In genomic region chr7:67843615-67844014, GRCh38 we compare ENCODE assay signal across 22 cellular contexts.
DNase-seq lines count a peak whose midpoint lies in the region; ATAC-seq and TF ChIP-seq lines count a peak whose summit lies in the region.
"Had no signal": no experiment of that assay in that cellular context is flagged by ENCODE, and none has a peak within 500 bp of the region (broad histone marks: within the 10 kb centered on the region; RNA-seq: fewer than 3 reads in every experiment).

No MANE protein-coding gene starts in this region.

- H3K79me1 ChIP-seq in mesendoderm (ENCODE audit: low read length), result no peaks in the 10 kb centered on the region

- H3K9ac ChIP-seq in mesendoderm (ENCODE audit: low read length), result no peak overlapping the region
- H3K9ac ChIP-seq: BLaER1 had no signal

- no peaks in the 10 kb centered on the region for H3K79me2 ChIP-seq in mesendoderm (ENCODE audit: control insufficient read depth, insufficient read depth, low read length)

- H4K5ac ChIP-seq in mesendoderm (ENCODE audit: low read length), result no peak overlapping the region

- H3K4me1 ChIP-seq in mesendoderm (ENCODE audit: control insufficient read depth, low read depth, low read length) (peaks cover 4% of the 10 kb centered on the region), spleen (no peaks in the 10 kb centered on the region)
- H3K4me1 ChIP-seq: BE2C, BLaER1 had no signal

- no peak overlapping the region for H3K23ac ChIP-seq in mesendoderm (ENCODE audit: low read length)

- H2BK15ac ChIP-seq in mesendoderm (replicated peaks; ENCODE audit: low read depth), result no peak overlapping the region

- no peak overlapping the region for H3K4me2 ChIP-seq in mesendoderm (ENCODE audit: low read length)
- H3K4me2 ChIP-seq: BLaER1 had no signal

- DNase-seq in OCI-M1 (lab: John Stamatoyannopoulos, UW) (peak; percentile 35), mesendoderm (peak; percentile 62), NOMO-1 treated with dmso at 0.1 percent for 144 hours (lab: John Stamatoyannopoulos, UW; ENCODE audit: unreplicated experiment) (no peak), HuH-7 (ENCODE audit: low spot score) (no peak), HCEC 1CT (no peak), spleen (no peak)
- DNase-seq: 8988T; ACHN; BE2C; CD4-positive, alpha-beta memory T cell; CD4-positive, CD25-positive, alpha-beta regulatory T cell; CD8-positive, alpha-beta memory T cell; DMS 273 treated with DMSO at 0.1 percent for 48 hours; DMS153; DMS53; DMS79; DND-41; EL; GDM1 had no signal

- H3K36me3 ChIP-seq in mesendoderm (ENCODE audit: control insufficient read depth, insufficient read depth, low read length), result no peaks in the 10 kb centered on the region
- no peaks in the 10 kb centered on the region for H3K36me3 ChIP-seq in spleen
- H3K36me3 ChIP-seq: BE2C, BLaER1 had no signal

- H4K8ac ChIP-seq in mesendoderm (ENCODE audit: low read depth, low read length), result no peak overlapping the region

- intact Hi-C loops in spleen (cut with DNase I; ENCODE audit: low total_unique reads), result no loop called here

- TF ChIP-seq CTCF in spleen (IDR thresholded peaks at IDR 0.05 in 8 of 11, conservative IDR thresholded peaks at IDR 0.05 in 3 of 11), result no peak

- no peak overlapping the region for H3K4ac ChIP-seq in mesendoderm (ENCODE audit: low read depth, low read length)

- no peak overlapping the region for H3K18ac ChIP-seq in mesendoderm (ENCODE audit: low read length)

- no CpG with 5 or more reads among the region's 4 CpGs for WGBS in mesendoderm (ENCODE audit: extremely low coverage, insufficient coverage, low lambda C conversion rate)
- 45 to 71% (median 60%) methylated on average over 4 of the region's 4 CpGs for WGBS in spleen, 5 donors

- no peak overlapping the region for H2AK5ac ChIP-seq in mesendoderm (ENCODE audit: low read length)

- ATAC-seq in SK-N-SH treated with all-trans-retinoic acid at 6 μM for 48 hours, result no peak
- ATAC-seq: GM12878 had no signal

- peaks cover 0 to 36% (median 22%) of the 10 kb centered on the region in 8 donors for H3K9me3 ChIP-seq in spleen
- H3K9me3 ChIP-seq: BE2C, BLaER1 had no signal

- H3K56ac ChIP-seq in mesendoderm (ENCODE audit: low read length), result no peak overlapping the region

- H2BK5ac ChIP-seq in mesendoderm (ENCODE audit: low read length), result no peak overlapping the region

- H3K27me3 ChIP-seq in mesendoderm (ENCODE audit: insufficient read depth, low read length, poor library complexity) (no peaks in the 10 kb centered on the region), spleen (replicated peaks in 1 of 7) (peaks cover 0 to 5% (median 0%) of the 10 kb centered on the region in 7 donors)
- H3K27me3 ChIP-seq: BE2C, BLaER1 had no signal

- H2BK120ac ChIP-seq in mesendoderm (ENCODE audit: low read depth, low read length), result no peak overlapping the region

- H3K27ac ChIP-seq in mesendoderm (ENCODE audit: low read depth, low read length), result no peak overlapping the region
- no peak overlapping the region for H3K27ac ChIP-seq in spleen
- H3K27ac ChIP-seq: BLaER1 had no signal

- TF ChIP-seq POLR2A in spleen (IDR thresholded peaks at IDR 0.05), result no peak

- H3K4me3 ChIP-seq in mesendoderm (ENCODE audit: low read length) (no peak overlapping the region), spleen (no peak overlapping the region)
- H3K4me3 ChIP-seq: BLaER1, GM12878 had no signal

TF ChIP-seq in SK-N-SH treated with all-trans-retinoic acid at 6 μM for 48 hours, 23 proteins besides CTCF, POLR2A, EP300 and RAD21:
- peak; percentile 50; the same call in 1 of the 2 replicates for TF ChIP-seq ZNF8 (CRISPR knock-in tag; IDR thresholded peaks at IDR 0.05)
- no peak for TF ChIP-seq ZNF565 (CRISPR knock-in tag; conservative IDR thresholded peaks at IDR 0.05; ENCODE audit: low read depth)

Comparison
In these comparisons a context has a peak if more than half of its experiments do, and no peak if none do; other contexts are left out.
1. DNase-seq: peak in OCI-M1 (single experiment) and mesendoderm (single experiment); none in NOMO-1 treated with dmso at 0.1 percent for 144 hours (single experiment), HuH-7 (single experiment), HCEC 1CT (single experiment) and spleen (single experiment).